ENCODE assay signal across 2 cellular contexts in genomic region chr20:47352332-47353223, GRCh38.
TF ChIP-seq lines count a peak whose summit lies in the region.

No MANE protein-coding gene starts in this region.

TF ChIP-seq in H1, 55 proteins besides CTCF, POLR2A, EP300 and RAD21 (continued from another document):
- TF ChIP-seq POLR2AphosphoS5 (IDR thresholded peaks at IDR 0.05; ENCODE audit: low read depth, low read length) (0 out of 2 replicates have a peak, but pooled peaks have one; percentile 22), KDM5A (IDR thresholded peaks at IDR 0.05; ENCODE audit: low read length) (no peak)

TF ChIP-seq in neural cell, 6 proteins besides CTCF, POLR2A, EP300 and RAD21 (continued from another document):
- TF ChIP-seq REST (IDR thresholded peaks at IDR 0.05; ENCODE audit: borderline replicate concordance) (no peak), MXI1 (conservative IDR thresholded peaks at IDR 0.05; ENCODE audit: poor library complexity, severe bottlenecking) (no peak)
